Comparison of ENCODE assay signal across 19 cellular contexts in genomic region chr4:168731706-168732414, GRCh38.
DNase-seq lines count a peak whose midpoint lies in the region; ATAC-seq and TF ChIP-seq lines count a peak whose summit lies in the region.
"Had no signal": no experiment of that assay in that cellular context is flagged by ENCODE, and none has a peak within 500 bp of the region (broad histone marks: within the 10 kb centered on the region; RNA-seq: fewer than 3 reads in every experiment).

No MANE protein-coding gene starts in this region.

- H3K4me3 ChIP-seq in OCI-LY3 (ENCODE audit: low read length) = no peak overlapping the region
- H3K4me3 ChIP-seq: GM23338, PC-9, SJSA1, tibial nerve had no signal

- peaks cover 12% of the 10 kb centered on the region for H3K9me3 Mint-ChIP-seq in activated T-helper 2 cell treated with anti-CD3 and anti-CD28 coated beads, Interferon-gamma antibody, Interleukin-2, Interleukin-4, amounts not matched to agents 10 μg/mL and 5 μg/mL and 100 μg/mL, durations not matched to agents 14 hours and 24 hours and 36 hours
- no peaks in the 10 kb centered on the region for H3K9me3 Mint-ChIP-seq in activated naive CD4-positive, alpha-beta T cell treated with anti-CD3 and anti-CD28 coated beads, Interleukin-2, amount 50 U/mL, for 72 hours
- H3K9me3 Mint-ChIP-seq in progenitor cell of endocrine pancreas (ENCODE audit: low read depth) = peaks cover 3% of the 10 kb centered on the region

- H3K4me3 Mint-ChIP-seq in activated T-helper 2 cell treated with anti-CD3 and anti-CD28 coated beads, Interferon-gamma antibody, Interleukin-2, Interleukin-4, amounts not matched to agents 10 μg/mL and 5 μg/mL and 100 μg/mL, durations not matched to agents 14 hours and 24 hours and 36 hours (ENCODE audit: low read depth) = no peak overlapping the region
- no peak overlapping the region for H3K4me3 Mint-ChIP-seq in progenitor cell of endocrine pancreas (ENCODE audit: low read depth)
- H3K4me3 Mint-ChIP-seq: CD4-positive, alpha-beta memory T cell; GM23338; naive thymus-derived CD8-positive, alpha-beta T cell had no signal

- no peak overlapping the region for H3K27ac ChIP-seq in OCI-LY3 (ENCODE audit: low read length)
- H3K27ac ChIP-seq: brain microvascular endothelial cell, PC-9, SJSA1, tibial nerve had no signal

- no peaks in the 10 kb centered on the region for H4K20me1 ChIP-seq in OCI-LY3 (ENCODE audit: insufficient read depth, low read length)

- no peak overlapping the region for H2AFZ ChIP-seq in OCI-LY3 (ENCODE audit: low read depth, low read length)
- H2AFZ ChIP-seq: GM23338, PC-9 had no signal

- peaks cover 12% of the 10 kb centered on the region for H3K27me3 Mint-ChIP-seq in activated T-helper 2 cell treated with anti-CD3 and anti-CD28 coated beads, Interferon-gamma antibody, Interleukin-2, Interleukin-4, amounts not matched to agents 10 μg/mL and 5 μg/mL and 100 μg/mL, durations not matched to agents 14 hours and 24 hours and 36 hours (ENCODE audit: low read depth)
- peaks cover 8% of the 10 kb centered on the region for H3K27me3 Mint-ChIP-seq in progenitor cell of endocrine pancreas

- no peak overlapping the region for H3K9ac ChIP-seq in OCI-LY3 (ENCODE audit: low read length)

- peak; percentile 54 for ATAC-seq in HG02759 (IDR thresholded peaks at IDR 0.05; ENCODE audit: unreplicated experiment)
- no peak for ATAC-seq in activated naive CD4-positive, alpha-beta T cell treated with anti-CD3 and anti-CD28 coated beads, Interleukin-2, amount 50 U/mL, for 72 hours
- ATAC-seq: GM23338; naive thymus-derived CD8-positive, alpha-beta T cell had no signal

- peaks cover 4% of the 10 kb centered on the region; the same call in 1 of the 2 replicates for H3K9me3 ChIP-seq in OCI-LY3 (ENCODE audit: insufficient read depth, low read length)
- H3K9me3 ChIP-seq: SJSA1 had no signal

- H3K79me2 ChIP-seq in OCI-LY3 (ENCODE audit: low read length) = no peaks in the 10 kb centered on the region

- peaks cover 10% of the 10 kb centered on the region for H3K4me1 ChIP-seq in OCI-LY3 (ENCODE audit: low read length)

- H3K36me3 ChIP-seq in OCI-LY3 (replicated peaks; ENCODE audit: low read depth, low read length) = no peaks in the 10 kb centered on the region
- H3K36me3 ChIP-seq: brain microvascular endothelial cell, tibial nerve had no signal

- H3K27ac Mint-ChIP-seq in activated T-helper 2 cell treated with anti-CD3 and anti-CD28 coated beads, Interferon-gamma antibody, Interleukin-2, Interleukin-4, amounts not matched to agents 10 μg/mL and 5 μg/mL and 100 μg/mL, durations not matched to agents 14 hours and 24 hours and 36 hours = no peak overlapping the region
- no peak overlapping the region for H3K27ac Mint-ChIP-seq in activated naive CD4-positive, alpha-beta T cell treated with anti-CD3 and anti-CD28 coated beads, Interleukin-2, amount 50 U/mL, for 72 hours
- H3K27ac Mint-ChIP-seq in progenitor cell of endocrine pancreas = no peak overlapping the region
- H3K27ac Mint-ChIP-seq: CD4-positive, alpha-beta memory T cell; GM23338; naive thymus-derived CD8-positive, alpha-beta T cell had no signal

- peaks cover 44% of the 10 kb centered on the region for H3K27me3 ChIP-seq in OCI-LY3 (ENCODE audit: low read depth, low read length)
- H3K27me3 ChIP-seq: brain microvascular endothelial cell, SJSA1, tibial nerve had no signal

- peaks cover 2% of the 10 kb centered on the region for H3K4me1 Mint-ChIP-seq in activated T-helper 2 cell treated with anti-CD3 and anti-CD28 coated beads, Interferon-gamma antibody, Interleukin-2, Interleukin-4, amounts not matched to agents 10 μg/mL and 5 μg/mL and 100 μg/mL, durations not matched to agents 14 hours and 24 hours and 36 hours (ENCODE audit: low read depth)
- H3K4me1 Mint-ChIP-seq in progenitor cell of endocrine pancreas (ENCODE audit: low read depth) = peaks cover 6% of the 10 kb centered on the region
- H3K4me1 Mint-ChIP-seq: CD4-positive, alpha-beta memory T cell; naive thymus-derived CD8-positive, alpha-beta T cell had no signal

- TF ChIP-seq CTCF in OCI-LY3 (IDR thresholded peaks at IDR 0.05; ENCODE audit: low read depth, low read length) = no peak
- TF ChIP-seq CTCF in GM20000 (IDR thresholded peaks at IDR 0.05; ENCODE audit: extremely low read depth, missing control alignments) = no peak
- no peak for TF ChIP-seq CTCF in progenitor cell of endocrine pancreas (IDR thresholded peaks at IDR 0.05; ENCODE audit: unreplicated experiment)

- DNase-seq in DMS53 (lab: John Stamatoyannopoulos, UW) = peak; percentile 17
- DNase-seq in renal cortical epithelial cell (ENCODE audit: low read depth) = peak; percentile 65
- no peak for DNase-seq in GM20000 (ENCODE audit: low spot score)
- DNase-seq in activated T-helper 2 cell treated with anti-CD3 and anti-CD28 coated beads, Interferon-gamma antibody, Interleukin-2, Interleukin-4, amounts not matched to agents 10 μg/mL and 5 μg/mL and 100 μg/mL, durations not matched to agents 14 hours and 24 hours and 36 hours (ENCODE audit: low spot score) = no peak
- DNase-seq in activated naive CD4-positive, alpha-beta T cell treated with anti-CD3 and anti-CD28 coated beads, Interleukin-2, amount 50 U/mL, for 72 hours (ENCODE audit: low spot score in 2 of 2) = no peak
- DNase-seq in progenitor cell of endocrine pancreas (ENCODE audit: low spot score, unreplicated experiment) = no peak
- DNase-seq: activated CD4-positive, CD25-positive, alpha-beta regulatory T cell; CD4-positive, alpha-beta memory T cell; hypothalamus; naive thymus-derived CD8-positive, alpha-beta T cell; NCI-H2029 treated with DMSO at 0.1 percent for 48 hours; NCI-H446 treated with DMSO at 0.1 percent for 48 hours; PC-9 had no signal

- intact Hi-C loops in activated T-helper 2 cell treated with anti-CD3 and anti-CD28 coated beads, Interferon-gamma antibody, Interleukin-2, Interleukin-4, amounts not matched to agents 10 μg/mL and 5 μg/mL and 100 μg/mL, durations not matched to agents 14 hours and 24 hours and 36 hours (cut with micrococcal nuclease) = no loop called here

- peak overlapping the region; percentile 42 for H3K4me2 ChIP-seq in OCI-LY3 (ENCODE audit: low read length)
- H3K4me2 ChIP-seq: GM23338, PC-9 had no signal

- H3K36me3 Mint-ChIP-seq in activated T-helper 2 cell treated with anti-CD3 and anti-CD28 coated beads, Interferon-gamma antibody, Interleukin-2, Interleukin-4, amounts not matched to agents 10 μg/mL and 5 μg/mL and 100 μg/mL, durations not matched to agents 14 hours and 24 hours and 36 hours (ENCODE audit: low read depth) = no peaks in the 10 kb centered on the region
- no peaks in the 10 kb centered on the region for H3K36me3 Mint-ChIP-seq in activated naive CD4-positive, alpha-beta T cell treated with anti-CD3 and anti-CD28 coated beads, Interleukin-2, amount 50 U/mL, for 72 hours
- H3K36me3 Mint-ChIP-seq in progenitor cell of endocrine pancreas (ENCODE audit: insufficient read depth) = peaks cover 8% of the 10 kb centered on the region
- H3K36me3 Mint-ChIP-seq: CD4-positive, alpha-beta memory T cell had no signal

Comparison
In these comparisons a context has a peak if more than half of its experiments do, and no peak if none do; other contexts are left out.
1. DNase-seq: peak in DMS53 (single experiment) and renal cortical epithelial cell (single experiment); none in GM20000 (single experiment), activated T-helper 2 cell treated with anti-CD3 and anti-CD28 coated beads, Interferon-gamma antibody, Interleukin-2, Interleukin-4, amounts not matched to agents 10 μg/mL and 5 μg/mL and 100 μg/mL, durations not matched to agents 14 hours and 24 hours and 36 hours (single experiment), activated naive CD4-positive, alpha-beta T cell treated with anti-CD3 and anti-CD28 coated beads, Interleukin-2, amount 50 U/mL, for 72 hours (0 of 2) and progenitor cell of endocrine pancreas (single experiment).